Comparison of ENCODE assay signal across 8 cellular contexts in genomic region chr15:50354838-50355611, GRCh38. TPM values are rescaled to one million over a fixed set of nuclear protein-coding genes. Genes with fewer than 3 reads are reported as not detected.
DNase-seq lines count a peak whose midpoint lies in the region; ATAC-seq, FAIRE-seq and TF ChIP-seq lines count a peak whose summit lies in the region.

Gene GABPB1, minus strand, starts transcription at chr15:50355198. Its CDS starts 45,400 bp downstream, at chr15:50309798.

- H3K79me2 ChIP-seq in HepG2 (ENCODE audit: insufficient read depth, low read length), result peaks cover 72% of the 10 kb centered on the region

- FAIRE-seq in GM19239 (lab: Jason Lieb, UNC), result peak; percentile 72
- FAIRE-seq in HepG2 (lab: Jason Lieb, UNC), result no peak

- no peaks in the 10 kb centered on the region for H3K27me3 Mint-ChIP-seq in dendritic cell treated with granulocyte-macrophage colony-stimulating factor and Interleukin-4, amounts not matched to agents 40 ng/mL and 50 ng/mL, for 4 days

- intact Hi-C loops in dendritic cell treated with granulocyte-macrophage colony-stimulating factor and Interleukin-4, amounts not matched to agents 40 ng/mL and 50 ng/mL, for 4 days (cut with micrococcal nuclease), result loop anchor here (1.0 to 10.0 kb wide), 3 partner anchors 37 to 530 kb away; partner anchors contain the start of gene USP8
- intact Hi-C loops in HepG2 (cut with micrococcal nuclease; ENCODE audit: unreplicated experiment), result loop anchor here (1.0 to 5.0 kb wide), 2 partner anchors 69 to 552 kb away; partner anchors contain the start of genes AP4E1 and USP8

- CTCF ChIA-PET in HepG2 (lab: Yijun Ruan, JAX; ENCODE audit: low intra/inter-chr PET ratio, low total read pairs), result no interaction called here

- H3K4me3 Mint-ChIP-seq in dendritic cell treated with granulocyte-macrophage colony-stimulating factor and Interleukin-4, amounts not matched to agents 40 ng/mL and 50 ng/mL, for 4 days, result peak within 1 kb of the TSS; percentile 90

- DNase-seq in AML-193 (lab: John Stamatoyannopoulos, UW) (peak; percentile 78 to 80), GM19239 (ENCODE audit: insufficient read length, low spot score) (peak; percentile 63), NCI-H69 (lab: John Stamatoyannopoulos, UW) (peak; percentile 98), HepG2 (ENCODE audit: low spot score) (peak; percentile 87)
- DNase-seq in activated CD4-positive, alpha-beta T cell treated with anti-CD3 and anti-CD28 coated beads, Interleukin-2, amount 50 U/mL, for 4 hours, result peak; percentile 79 to 80
- DNase-seq in stimulated activated CD4-positive, alpha-beta T cell treated with anti-CD3 and anti-CD28 coated beads, Interleukin-2, amount 100 ng/mL, for 48 hours, result peak; percentile 80 to 83

- TF ChIP-seq CTCF in HepG2 (CRISPR knock-in tag; IDR thresholded peaks at IDR 0.05), result no peak

- peak within 1 kb of the TSS; percentile 99 for H3K27ac Mint-ChIP-seq in dendritic cell treated with granulocyte-macrophage colony-stimulating factor and Interleukin-4, amounts not matched to agents 40 ng/mL and 50 ng/mL, for 4 days

- no peaks in the 10 kb centered on the region; a peak in 1 of 5 replicates for H3K27me3 ChIP-seq in HepG2 (ENCODE audit: control insufficient read depth in 1 of 2, insufficient read depth in 2 of 2, low read length in 2 of 2)

- H3K36me3 Mint-ChIP-seq in dendritic cell treated with granulocyte-macrophage colony-stimulating factor and Interleukin-4, amounts not matched to agents 40 ng/mL and 50 ng/mL, for 4 days (ENCODE audit: low read depth), result peaks cover 56% of the 10 kb centered on the region

- TF ChIP-seq EP300 in HepG2 (IDR thresholded peaks at IDR 0.05; ENCODE audit: low read depth in 2 of 2, low read length in 2 of 2) (no peak; a peak in 1 of 4 replicates), HepG2 (CRISPR knock-in tag; IDR thresholded peaks at IDR 0.05; ENCODE audit: borderline replicate concordance) (no peak)

- peak within 1 kb of the TSS; percentile 81 for H3K4me2 ChIP-seq in HepG2 (ENCODE audit: low read depth, low read length)

- in situ Hi-C loops in HepG2 (cut with HindIII; ENCODE audit: extremely low pct_ligation_motif_present, low pct_unique_long_range_greater_than_20kb), result no loop called here

- peaks cover 6% of the 10 kb centered on the region; the same call in 1 of the 2 replicates for H4K20me1 ChIP-seq in HepG2 (ENCODE audit: insufficient read depth, low read length)

- 1% methylated on average over 37 of the region's 69 CpGs for WGBS in HepG2 (ENCODE audit: low lambda C conversion rate)

- TF ChIP-seq RAD21 in HepG2 (CRISPR knock-in tag; IDR thresholded peaks at IDR 0.05), result peak; percentile 6; the same call in 1 of the 2 replicates

- peak within 1 kb of the TSS; percentile 95 for H2AFZ ChIP-seq in HepG2 (ENCODE audit: low read length)

- peaks cover 52% of the 10 kb centered on the region for H3K4me1 Mint-ChIP-seq in dendritic cell treated with granulocyte-macrophage colony-stimulating factor and Interleukin-4, amounts not matched to agents 40 ng/mL and 50 ng/mL, for 4 days (ENCODE audit: low read depth)

- H3K27ac ChIP-seq in HepG2 (ENCODE audit: extremely low read length, insufficient read depth, low read length), result peak within 1 kb of the TSS; percentile 100

- H3K4me3 ChIP-seq in HepG2 (replicated peaks in 1 of 3; ENCODE audit: insufficient read depth in 1 of 3, low read depth in 2 of 3, low read length in 3 of 3), result peak within 1 kb of the TSS; percentile 80 to 96 (median 93)

- H3K9me3 Mint-ChIP-seq in dendritic cell treated with granulocyte-macrophage colony-stimulating factor and Interleukin-4, amounts not matched to agents 40 ng/mL and 50 ng/mL, for 4 days, result no peaks in the 10 kb centered on the region

- peak within 1 kb of the TSS; percentile 93 for H3K9ac ChIP-seq in HepG2 (ENCODE audit: insufficient read depth, low read depth, low read length)

- peak; percentile 82 to 87 for TF ChIP-seq POLR2A in HepG2 (IDR thresholded peaks at IDR 0.05; ENCODE audit: insufficient read depth in 1 of 2, low read depth in 2 of 2, low read length in 2 of 2)

- no TSS peak for BruUV-seq in HepG2 (replicated peaks; lab: Mats Ljungman, UMichigan)

- H3K36me3 ChIP-seq in HepG2 (replicated peaks in 1 of 2; ENCODE audit: control insufficient read depth in 1 of 2, insufficient read depth in 2 of 2, low read length in 2 of 2), result no peaks in the 10 kb centered on the region

- H3K9me3 ChIP-seq in HepG2 (ENCODE audit: low read length), result no peaks in the 10 kb centered on the region

- H3K4me1 ChIP-seq in HepG2 (ENCODE audit: insufficient read depth, low read length), result peaks cover 59% of the 10 kb centered on the region

- POLR2A ChIA-PET in HepG2 (lab: Yijun Ruan, JAX), result interaction anchor here (0.6 to 3.4 kb wide), 16 partner anchors 10 to 1199 kb away, joined by 3 to 74 read pairs (median 4); partner anchors contain the start of genes COPS2, SLC27A2 and USP8

- ATAC-seq in HG03460 (IDR thresholded peaks at IDR 0.05; ENCODE audit: unreplicated experiment) (peak; percentile 39), HepG2 (peak; percentile 87)

TF ChIP-seq in HepG2, 621 proteins besides CTCF, POLR2A, EP300 and RAD21 (continues in another document):
- TF ChIP-seq SMARCC2 (IDR thresholded peaks at IDR 0.05) (no peak), ZEB1 (IDR thresholded peaks at IDR 0.05; ENCODE audit: insufficient replicate concordance, low read depth) (no peak), NRL (CRISPR knock-in tag; IDR thresholded peaks at IDR 0.05; ENCODE audit: borderline replicate concordance) (peak; percentile 86), ZNF687 (CRISPR knock-in tag; IDR thresholded peaks at IDR 0.05) (peak; percentile 99), ATF3 (CRISPR knock-in tag; IDR thresholded peaks at IDR 0.05) (peak; percentile 39; the same call in 1 of the 2 replicates)

RNA-seq across cellular contexts. Expression of gene GABPB1, which starts in this region (rescaled TPM):
- total RNA-seq in HepG2 (2016; rRNA removed; fragmentation: Illumina TruSeq; extraction: Trizol), result 39.5 and 50.8 TPM in 2 replicates
- 20.3 and 21.4 TPM in 2 replicates for total RNA-seq in HepG2 (2016; cell fraction: cytosol; rRNA removed; fragmentation: Illumina TruSeq; extraction: Trizol; ENCODE audit: low read depth)
- total RNA-seq in HepG2 (2016; cell fraction: insoluble cytoplasmic fraction; rRNA removed; fragmentation: Illumina TruSeq; extraction: Trizol), result 39.6 and 53.8 TPM in 2 replicates
- total RNA-seq in HepG2 (2016; cell fraction: membrane; rRNA removed; fragmentation: Illumina TruSeq; extraction: Trizol), result 21.1 and 26.8 TPM in 2 replicates
- 26.7 and 32.6 TPM in 2 replicates for total RNA-seq in HepG2 (2016; cell fraction: nucleus; rRNA removed; fragmentation: Illumina TruSeq; extraction: Trizol)
- polyA plus RNA-seq in HepG2 (2011; rRNA removed), result 17.3 and 17.5 TPM in 2 replicates
- polyA plus RNA-seq in HepG2 (2011; cell fraction: cytosol; rRNA removed), result 14.7 and 16.5 TPM in 2 replicates
- polyA plus RNA-seq in HepG2 (2011; cell fraction: nucleus; rRNA removed), result 13.3 and 13.7 TPM in 2 replicates
- 16.1 and 16.5 TPM in 2 replicates for polyA plus RNA-seq in HepG2 (2012)
- 4.0 and 4.5 TPM in 2 replicates for polyA plus RNA-seq in HepG2 (2016; cell fraction: cytosol; fragmentation: Illumina TruSeq; extraction: Trizol; ENCODE audit: low read depth)
- 41.6 and 42.3 TPM in 2 replicates for polyA plus RNA-seq in HepG2 (2016; cell fraction: insoluble cytoplasmic fraction; fragmentation: Illumina TruSeq; extraction: Trizol; ENCODE audit: low read depth)
- polyA plus RNA-seq in HepG2 (2016; cell fraction: membrane; fragmentation: Illumina TruSeq; extraction: Trizol; ENCODE audit: low read depth), result 7.4 and 10.3 TPM in 2 replicates
- polyA plus RNA-seq in HepG2 (2016; cell fraction: nucleus; fragmentation: Illumina TruSeq; extraction: Trizol; ENCODE audit: insufficient read depth, low read depth), result 29.3 and 31.2 TPM in 2 replicates
- polyA minus RNA-seq in HepG2 (2011; rRNA and poly(A)+ RNA removed; ENCODE audit: low replicate concordance), result 18.7 and 35.6 TPM in 2 replicates
- 16.2 and 16.9 TPM in 2 replicates for polyA minus RNA-seq in HepG2 (2011; cell fraction: cytosol; rRNA and poly(A)+ RNA removed)
- polyA minus RNA-seq in HepG2 (2011; cell fraction: nucleus; rRNA and poly(A)+ RNA removed), result 26.9 and 28.7 TPM in 2 replicates

Comparison
In these comparisons a context has a peak if more than half of its experiments do, and no peak if none do; other contexts are left out.
1. Peak in every context shown above with its lines: DNase-seq, ATAC-seq, H3K4me3 ChIP-seq and H3K27ac ChIP-seq.